In the genomic region with DNA sequence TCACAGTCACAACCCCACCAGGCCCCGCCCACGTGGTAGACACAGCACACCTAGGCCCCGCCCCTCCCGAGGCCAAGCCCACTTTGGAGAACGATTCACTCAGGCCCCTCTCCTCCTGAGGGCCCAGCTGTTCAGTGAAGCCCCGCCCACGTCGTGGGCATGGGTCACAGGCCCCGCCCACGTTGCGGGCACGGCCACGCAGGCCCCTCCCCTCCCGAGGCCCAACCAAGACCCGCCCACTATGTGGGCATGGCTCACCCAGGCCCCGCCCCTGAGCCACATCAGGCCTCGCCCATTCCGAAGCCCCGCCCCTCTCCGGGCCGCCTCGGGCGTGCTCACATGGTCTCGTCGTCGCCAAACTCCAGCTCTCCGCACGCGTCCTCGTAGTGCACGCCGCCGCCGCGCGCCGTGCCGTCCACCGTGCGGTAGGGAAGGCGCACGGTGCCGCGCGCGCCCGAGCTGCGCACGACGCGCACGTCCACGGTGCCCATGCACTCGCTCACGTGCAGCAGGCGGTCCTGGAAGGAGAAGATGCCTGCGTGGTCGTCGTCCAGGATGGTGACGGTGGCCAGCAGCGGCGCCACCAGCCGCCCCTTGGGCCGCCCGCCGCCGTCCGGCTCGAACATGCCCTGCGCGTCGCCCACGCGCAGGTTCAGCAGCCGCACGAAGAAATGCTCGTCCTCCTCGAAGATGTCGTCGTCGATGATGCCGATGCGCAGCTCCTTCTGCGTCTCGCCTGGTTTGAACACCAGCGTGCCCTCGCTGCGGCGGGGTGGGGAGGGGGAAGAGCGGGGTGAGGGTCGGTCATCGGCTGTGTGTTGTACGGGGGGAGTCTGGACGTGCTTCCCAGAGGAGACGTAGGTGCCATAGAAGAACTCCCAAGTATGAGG, we compare ENCODE assay signal across 8 cellular contexts. TPM values are rescaled to one million over a fixed set of nuclear protein-coding genes. Genes with fewer than 3 reads are reported as not detected.
DNase-seq lines count a peak whose midpoint lies in the region; ATAC-seq and TF ChIP-seq lines count a peak whose summit lies in the region.

No MANE protein-coding gene starts in this region.

- no peaks in the 10 kb centered on the region for H3K36me3 Mint-ChIP-seq in activated T-helper 1 cell treated with anti-CD3 and anti-CD28 coated beads, Interleukin-12 subunit alpha, Interleukin-12 subunit beta, Interleukin-2, Interleukin-4 antibody, amounts not matched to agents 30 ng/mL and 10 ng/mL and 1 ng/mL, durations not matched to agents 14 hours and 24 hours and 36 hours (ENCODE audit: low read depth)

- ATAC-seq in omental fat pad (ENCODE audit: low FRiP score): peak; percentile 9
- ATAC-seq in GM21526 (IDR thresholded peaks at IDR 0.05; ENCODE audit: low FRiP score, unreplicated experiment): no peak

- H3K27me3 Mint-ChIP-seq in activated T-helper 1 cell treated with anti-CD3 and anti-CD28 coated beads, Interleukin-12 subunit alpha, Interleukin-12 subunit beta, Interleukin-2, Interleukin-4 antibody, amounts not matched to agents 30 ng/mL and 10 ng/mL and 1 ng/mL, durations not matched to agents 14 hours and 24 hours and 36 hours (ENCODE audit: insufficient read depth): peaks cover 59% of the 10 kb centered on the region

- peak overlapping the region; percentile 56 for H3K27ac Mint-ChIP-seq in activated T-helper 1 cell treated with anti-CD3 and anti-CD28 coated beads, Interleukin-12 subunit alpha, Interleukin-12 subunit beta, Interleukin-2, Interleukin-4 antibody, amounts not matched to agents 30 ng/mL and 10 ng/mL and 1 ng/mL, durations not matched to agents 14 hours and 24 hours and 36 hours

- in situ Hi-C loops in GM13976 (cut with MboI; ENCODE audit: low sequenced_read_pairs, unreplicated experiment): no loop called here

- H3K4me3 ChIP-seq in foreskin fibroblast (ENCODE audit: low read depth in 1 of 2, low read length in 2 of 2): no peak overlapping the region
- H3K4me3 ChIP-seq in lower leg skin (ENCODE audit: low read depth, poor library complexity, severe bottlenecking): no peak overlapping the region

- no peak for TF ChIP-seq POLR2A in lower leg skin (IDR thresholded peaks at IDR 0.05)

- H3K4me3 Mint-ChIP-seq in activated T-helper 1 cell treated with anti-CD3 and anti-CD28 coated beads, Interleukin-12 subunit alpha, Interleukin-12 subunit beta, Interleukin-2, Interleukin-4 antibody, amounts not matched to agents 30 ng/mL and 10 ng/mL and 1 ng/mL, durations not matched to agents 14 hours and 24 hours and 36 hours: peak overlapping the region; percentile 58

- TF ChIP-seq CTCF in foreskin fibroblast (IDR thresholded peaks at IDR 0.05; ENCODE audit: low read depth, low read length): no peak
- TF ChIP-seq CTCF in omental fat pad (IDR thresholded peaks at IDR 0.05): no peak
- TF ChIP-seq CTCF in GM13976 (IDR thresholded peaks at IDR 0.05; ENCODE audit: borderline replicate concordance, control extremely low read depth, extremely low read depth, insufficient read depth, missing control alignments): no peak
- TF ChIP-seq CTCF in lower leg skin (IDR thresholded peaks at IDR 0.05): no peak

- no peaks in the 10 kb centered on the region for H3K9me3 Mint-ChIP-seq in activated T-helper 1 cell treated with anti-CD3 and anti-CD28 coated beads, Interleukin-12 subunit alpha, Interleukin-12 subunit beta, Interleukin-2, Interleukin-4 antibody, amounts not matched to agents 30 ng/mL and 10 ng/mL and 1 ng/mL, durations not matched to agents 14 hours and 24 hours and 36 hours

- DNase-seq in EH (ENCODE audit: low read depth) (peak; percentile 43), NCI-H774 (lab: John Stamatoyannopoulos, UW) (peak; percentile 58), foreskin fibroblast (peak; percentile 54 to 78), omental fat pad (ENCODE audit: low spot score) (no peak), GM13976 (ENCODE audit: low spot score) (no peak), lower leg skin (ENCODE audit: low spot score in 2 of 2) (no peak)
- DNase-seq in activated T-helper 1 cell treated with anti-CD3 and anti-CD28 coated beads, Interleukin-12 subunit alpha, Interleukin-12 subunit beta, Interleukin-2, Interleukin-4 antibody, amounts not matched to agents 30 ng/mL and 10 ng/mL and 1 ng/mL, durations not matched to agents 14 hours and 24 hours and 36 hours (ENCODE audit: low spot score): peak; percentile 69

- 6 to 9% methylated on average over 40 to 74 of the region's 95 CpGs for WGBS in lower leg skin, 2 donors

- H3K4me1 Mint-ChIP-seq in activated T-helper 1 cell treated with anti-CD3 and anti-CD28 coated beads, Interleukin-12 subunit alpha, Interleukin-12 subunit beta, Interleukin-2, Interleukin-4 antibody, amounts not matched to agents 30 ng/mL and 10 ng/mL and 1 ng/mL, durations not matched to agents 14 hours and 24 hours and 36 hours (ENCODE audit: low read depth): peaks cover 44% of the 10 kb centered on the region

- intact Hi-C loops in activated T-helper 1 cell treated with anti-CD3 and anti-CD28 coated beads, Interleukin-12 subunit alpha, Interleukin-12 subunit beta, Interleukin-2, Interleukin-4 antibody, amounts not matched to agents 30 ng/mL and 10 ng/mL and 1 ng/mL, durations not matched to agents 14 hours and 24 hours and 36 hours (cut with micrococcal nuclease): loop anchor here (1.0 to 2.0 kb wide), 2 partner anchors 19 to 37 kb away; a partner anchor contains a TSS
- intact Hi-C loops in lower leg skin (cut with DNase I; ENCODE audit: low total_unique reads): loop anchor here (5.0 kb wide), 1 partner anchor 245 kb away; no protein-coding TSS in a partner anchor

RNA-seq across cellular contexts. Expression of a gene that starts 24.0 kb away (rescaled TPM):
- 0.05 TPM in 1 of 2 replicates, not detected in the other for total RNA-seq in activated T-helper 1 cell treated with anti-CD3 and anti-CD28 coated beads, Interleukin-12 subunit alpha, Interleukin-12 subunit beta, Interleukin-2, Interleukin-4 antibody, amounts not matched to agents 30 ng/mL and 10 ng/mL and 1 ng/mL, durations not matched to agents 14 hours and 24 hours and 36 hours
- 1 to 10 TPM in 1 of 4 donors, under 1 TPM in 2, not detected in 1; 0.19 to 1.4 (median 0.47) TPM for total RNA-seq in omental fat pad
- total RNA-seq in lower leg skin: 1 to 10 TPM in 2 of 4 donors, under 1 TPM in 1, not detected in 1; 0.38 to 2.3 (median 1.6) TPM

RNA-seq across cellular contexts. Expression of a gene that starts 28.4 kb away (rescaled TPM):
- not detected in 2 replicates for total RNA-seq in activated T-helper 1 cell treated with anti-CD3 and anti-CD28 coated beads, Interleukin-12 subunit alpha, Interleukin-12 subunit beta, Interleukin-2, Interleukin-4 antibody, amounts not matched to agents 30 ng/mL and 10 ng/mL and 1 ng/mL, durations not matched to agents 14 hours and 24 hours and 36 hours
- 10 to 100 TPM in 2 of 4 donors, 1 to 10 TPM in 2; 7.3 to 17.2 (median 11.6) TPM for total RNA-seq in omental fat pad
- total RNA-seq in lower leg skin: 1 to 10 TPM; 1.9 to 8.5 (median 4.6) TPM

RNA-seq across cellular contexts. Expression of a gene that starts 36.3 kb away (rescaled TPM):
- total RNA-seq in activated T-helper 1 cell treated with anti-CD3 and anti-CD28 coated beads, Interleukin-12 subunit alpha, Interleukin-12 subunit beta, Interleukin-2, Interleukin-4 antibody, amounts not matched to agents 30 ng/mL and 10 ng/mL and 1 ng/mL, durations not matched to agents 14 hours and 24 hours and 36 hours: 9.6 and 10.8 TPM in 2 replicates
- 1 to 10 TPM; 4.4 to 7.6 (median 5.5) TPM for total RNA-seq in omental fat pad
- 1 to 10 TPM; 3.5 to 9.0 (median 5.9) TPM for total RNA-seq in lower leg skin

Comparison
In these comparisons a context has a peak if more than half of its experiments do, and no peak if none do; other contexts are left out.
1. DNase-seq: peak in EH (single experiment), NCI-H774 (single experiment), activated T-helper 1 cell treated with anti-CD3 and anti-CD28 coated beads, Interleukin-12 subunit alpha, Interleukin-12 subunit beta, Interleukin-2, Interleukin-4 antibody, amounts not matched to agents 30 ng/mL and 10 ng/mL and 1 ng/mL, durations not matched to agents 14 hours and 24 hours and 36 hours (single experiment) and foreskin fibroblast (2 of 2); none in omental fat pad (single experiment), GM13976 (single experiment) and lower leg skin (0 of 2).